ENCODE assay signal across 9 cellular contexts in genomic region chr2:10123281-10123680, GRCh38. TPM values are rescaled to one million over a fixed set of nuclear protein-coding genes. Genes with fewer than 3 reads are reported as not detected.
DNase-seq lines count a peak whose midpoint lies in the region; ATAC-seq, FAIRE-seq and TF ChIP-seq lines count a peak whose summit lies in the region.
"Had no signal": no experiment of that assay in that cellular context is flagged by ENCODE, and none has a peak within 500 bp of the region (broad histone marks: within the 10 kb centered on the region; RNA-seq: fewer than 3 reads in every experiment).

No MANE protein-coding gene starts in this region.

- no peak overlapping the region for H3K27ac ChIP-seq in vagina

- no peaks in the 10 kb centered on the region for H3K27me3 Mint-ChIP-seq in activated naive CD4-positive, alpha-beta T cell treated with anti-CD3 and anti-CD28 coated beads, Interleukin-2, amount 10 ng/mL, durations not matched to agents 7 days and 5 days

- no peak for TF ChIP-seq CTCF in kidney epithelial cell (IDR thresholded peaks at IDR 0.05; ENCODE audit: insufficient read depth, low read length, poor library complexity, severe bottlenecking)
- no peak for TF ChIP-seq CTCF in vagina (IDR thresholded peaks at IDR 0.05)

- H3K9me3 Mint-ChIP-seq in activated naive CD4-positive, alpha-beta T cell treated with anti-CD3 and anti-CD28 coated beads, Interleukin-2, amount 10 ng/mL, durations not matched to agents 7 days and 5 days: no peaks in the 10 kb centered on the region

- H3K27ac Mint-ChIP-seq in activated naive CD4-positive, alpha-beta T cell treated with anti-CD3 and anti-CD28 coated beads, Interleukin-2, amount 10 ng/mL, durations not matched to agents 7 days and 5 days: peak overlapping the region; percentile 87

- ATAC-seq in GM18909 (IDR thresholded peaks at IDR 0.05; ENCODE audit: poor library complexity, unreplicated experiment) (no peak), HG03521 (IDR thresholded peaks at IDR 0.05; ENCODE audit: unreplicated experiment) (no peak)

- no peak for FAIRE-seq in HTR-8/SVneo (lab: Jason Lieb, UNC)

- H3K27me3 ChIP-seq in kidney epithelial cell (ENCODE audit: control insufficient read depth, insufficient read depth, low read length): no peaks in the 10 kb centered on the region
- peaks cover 6% of the 10 kb centered on the region for H3K27me3 ChIP-seq in vagina

- CTCF ChIA-PET in activated naive CD4-positive, alpha-beta T cell treated with anti-CD3 and anti-CD28 coated beads, Interleukin-2, amount 10 ng/mL, durations not matched to agents 7 days and 5 days (lab: Charles Lee): interaction anchor here (0.6 to 5.1 kb wide), 7 partner anchors 17 to 312 kb away, joined by 3 to 47 read pairs (median 5); no protein-coding TSS in a partner anchor

- H3K9me3 ChIP-seq in vagina: no peaks in the 10 kb centered on the region

- H3K4me3 Mint-ChIP-seq in activated naive CD4-positive, alpha-beta T cell treated with anti-CD3 and anti-CD28 coated beads, Interleukin-2, amount 10 ng/mL, durations not matched to agents 7 days and 5 days: peak overlapping the region; percentile 84

- TF ChIP-seq POLR2A in vagina (IDR thresholded peaks at IDR 0.05): no peak

- H3K36me3 Mint-ChIP-seq in activated naive CD4-positive, alpha-beta T cell treated with anti-CD3 and anti-CD28 coated beads, Interleukin-2, amount 10 ng/mL, durations not matched to agents 7 days and 5 days: peaks cover 52% of the 10 kb centered on the region

- H3K4me1 ChIP-seq in vagina: peaks cover 31% of the 10 kb centered on the region

- intact Hi-C loops in vagina (cut with DNase I): no loop called here

- peak; percentile 8 for DNase-seq in stimulated activated CD4-positive, alpha-beta T cell treated with anti-CD3 and anti-CD28 coated beads, Interleukin-4, amount 100 ng/mL, for 1 hour
- no peak for DNase-seq in stimulated activated CD4-positive, alpha-beta T cell treated with anti-CD3 and anti-CD28 coated beads, Interleukin-15, amount 100 ng/mL, for 24 hours
- DNase-seq in activated naive CD4-positive, alpha-beta T cell treated with anti-CD3 and anti-CD28 coated beads, Interleukin-2, amount 10 ng/mL, durations not matched to agents 7 days and 5 days: peak; percentile 40
- no peak for DNase-seq in kidney epithelial cell (ENCODE audit: low read depth)
- DNase-seq in vagina (ENCODE audit: extremely low spot score in 2 of 2): no peak
- DNase-seq in HTR-8/SVneo (ENCODE audit: insufficient read length, low spot score): no peak
- DNase-seq: KG1 had no signal

- H3K36me3 ChIP-seq in kidney epithelial cell (ENCODE audit: control insufficient read depth, insufficient read depth, low read length) (no peaks in the 10 kb centered on the region), vagina (no peaks in the 10 kb centered on the region)

- H3K4me1 Mint-ChIP-seq in activated naive CD4-positive, alpha-beta T cell treated with anti-CD3 and anti-CD28 coated beads, Interleukin-2, amount 10 ng/mL, durations not matched to agents 7 days and 5 days: peaks cover 76% of the 10 kb centered on the region

- H3K4me3 ChIP-seq in kidney epithelial cell (ENCODE audit: low read depth, low read length) (peak overlapping the region; percentile 74), vagina (peak overlapping the region; percentile 50 to 55)

RNA-seq across cellular contexts. Expression of gene RRM2, which starts 0.7 kb away (rescaled TPM):
- total RNA-seq in kidney epithelial cell (8.7 and 9.6 TPM in 2 replicates), vagina (11.0 TPM)

RNA-seq across cellular contexts. Expression of gene CYS1, which starts 43.1 kb away (rescaled TPM):
- total RNA-seq in kidney epithelial cell: 9.8 and 12.2 TPM in 2 replicates
- total RNA-seq in vagina: 13.5 TPM

Comparison
In these comparisons a context has a peak if more than half of its experiments do, and no peak if none do; other contexts are left out.
1. DNase-seq: peak in stimulated activated CD4-positive, alpha-beta T cell treated with anti-CD3 and anti-CD28 coated beads, Interleukin-4, amount 100 ng/mL, for 1 hour (single experiment) and activated naive CD4-positive, alpha-beta T cell treated with anti-CD3 and anti-CD28 coated beads, Interleukin-2, amount 10 ng/mL, durations not matched to agents 7 days and 5 days (single experiment); none in stimulated activated CD4-positive, alpha-beta T cell treated with anti-CD3 and anti-CD28 coated beads, Interleukin-15, amount 100 ng/mL, for 24 hours (single experiment), kidney epithelial cell (single experiment), vagina (0 of 2) and HTR-8/SVneo (single experiment).